In the genomic region with DNA sequence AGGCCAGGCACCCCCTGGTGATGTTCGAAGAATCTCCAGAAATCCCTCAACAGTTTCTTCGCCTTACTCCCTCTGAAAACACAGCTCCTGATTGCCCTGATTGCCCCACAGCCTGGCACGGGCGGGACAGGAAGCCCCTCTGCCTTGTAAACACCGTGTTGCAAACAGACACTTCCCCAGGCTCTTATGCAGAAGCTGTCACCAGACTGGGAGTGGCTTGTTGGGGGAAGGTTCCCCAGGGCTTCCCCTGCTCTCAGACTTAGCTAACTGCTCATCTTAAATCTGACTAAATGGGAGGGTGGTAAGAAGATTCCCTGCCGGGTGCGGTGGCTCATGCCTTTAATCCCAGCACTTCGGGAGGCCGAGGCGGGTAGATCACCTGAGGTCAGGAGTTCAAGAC, we compare ENCODE assay signal across 9 cellular contexts. TPM values are rescaled to one million over a fixed set of nuclear protein-coding genes. Genes with fewer than 3 reads are reported as not detected.
A peak's percentile ranks its signal among the peaks of the same experiment; 100 is the strongest.
DNase-seq lines count a peak whose midpoint lies in the region; FAIRE-seq and TF ChIP-seq lines count a peak whose summit lies in the region.
"Had no signal": no experiment of that assay in that cellular context is flagged by ENCODE, and none has a peak within 500 bp of the region (broad histone marks: within the 10 kb centered on the region; RNA-seq: fewer than 3 reads in every experiment).

No MANE protein-coding gene starts in this region.

- no peak for TF ChIP-seq EP300 in H1 (IDR thresholded peaks at IDR 0.05; ENCODE audit: borderline replicate concordance in 1 of 2, low read depth in 2 of 2, low read length in 2 of 2)

- no peak overlapping the region for H4K91ac ChIP-seq in H1 (replicated peaks; ENCODE audit: insufficient read length, low read length)

- H3K9ac ChIP-seq in H1 (replicated peaks in 1 of 4; ENCODE audit: extremely low read depth in 1 of 4, low read depth in 3 of 4, low read length in 3 of 4) (no peak overlapping the region), mammary epithelial cell (ENCODE audit: insufficient read depth, low read length) (no peak overlapping the region)

- H2BK5ac ChIP-seq in H1 (ENCODE audit: low read depth, low read length): no peak overlapping the region

- H3K27ac ChIP-seq in H1 (ENCODE audit: low read depth, low read length): no peak overlapping the region
- H3K27ac ChIP-seq in mammary epithelial cell (ENCODE audit: insufficient read depth, low read depth, low read length): no peak overlapping the region
- H3K27ac ChIP-seq: suprapubic skin had no signal

- H2BK12ac ChIP-seq in H1 (ENCODE audit: low read depth, low read length): no peak overlapping the region

- in situ Hi-C loops in mammary epithelial cell (cut with MboI; ENCODE audit: low sequenced_read_pairs in 2 of 2): no loop called here

- no peaks in the 10 kb centered on the region; a peak in 2 of 7 replicates for H3K4me1 ChIP-seq in H1 (replicated peaks in 1 of 4; ENCODE audit: control insufficient read depth in 3 of 4, insufficient read depth in 4 of 4, low read length in 3 of 4)
- no peaks in the 10 kb centered on the region for H3K4me1 ChIP-seq in mammary epithelial cell (ENCODE audit: insufficient read depth, low read length)

- H3K4me3 ChIP-seq in H1 (ENCODE audit: extremely low read depth in 1 of 4, insufficient read depth in 2 of 4, low read depth in 3 of 4, low read length in 4 of 4): no peak overlapping the region
- no peak overlapping the region for H3K4me3 ChIP-seq in mammary epithelial cell (replicated peaks in 1 of 3; ENCODE audit: insufficient read depth in 1 of 3, low read depth in 2 of 3, low read length in 3 of 3)
- H3K4me3 ChIP-seq: suprapubic skin had no signal

- H3K4me2 ChIP-seq in H1 (ENCODE audit: insufficient read depth in 1 of 2, low read depth in 2 of 2, low read length in 2 of 2): no peak overlapping the region
- H3K4me2 ChIP-seq in mammary epithelial cell (ENCODE audit: insufficient read depth, low read depth, low read length): no peak overlapping the region

- 75% methylated on average over 9 of the region's 10 CpGs; no CpG with 5 or more reads in 1 of the 2 experiments for WGBS in H1 (ENCODE audit: extremely low coverage in 1 of 2, insufficient coverage in 1 of 2, insufficient read length in 1 of 2, insufficient replicate concordance in 2 of 2, low coverage in 1 of 2, low lambda C conversion rate in 2 of 2, missing lambda C conversion rate in 1 of 2), 2 experiments
- 39% methylated on average over 5 of the region's 10 CpGs for WGBS in mammary epithelial cell (ENCODE audit: low coverage, missing lambda C conversion rate)

- H2AFZ ChIP-seq in H1 (ENCODE audit: low read length) (no peak overlapping the region), mammary epithelial cell (ENCODE audit: low read depth, low read length) (no peak overlapping the region)

- H3K23me2 ChIP-seq in H1 (ENCODE audit: low read depth, low read length): no peaks in the 10 kb centered on the region

- DNase-seq in stimulated activated CD4-positive, alpha-beta T cell treated with anti-CD3 and anti-CD28 coated beads, Interleukin-12 subunit alpha, Interleukin-12 subunit beta, amount 100 ng/mL, for 4 hours: peak; percentile 51
- no peak for DNase-seq in stimulated activated CD4-positive, alpha-beta T cell treated with anti-CD3 and anti-CD28 coated beads, Interleukin-2, amount 100 ng/mL, for 48 hours
- DNase-seq in activated CD4-positive, CD25-positive, alpha-beta regulatory T cell treated with anti-CD3 and anti-CD28 coated beads, Interleukin-2, amount 50 U/mL, for 16 hours (ENCODE audit: low read depth, low spot score): peak; percentile 55
- peak in 1 of 2 experiments; percentile 27 for DNase-seq in H1 (ENCODE audit: low read depth in 1 of 2, low spot score in 2 of 2)
- peak; percentile 73 for DNase-seq in stimulated activated CD4-positive, alpha-beta T cell treated with anti-CD3 and anti-CD28 coated beads, Interleukin-15, amount 100 ng/mL, for 24 hours
- no peak for DNase-seq in D721Med (ENCODE audit: insufficient read length, low spot score)
- no peak for DNase-seq in DMS153 treated with DMSO at 0.1 percent for 48 hours (lab: John Stamatoyannopoulos, UW; ENCODE audit: unreplicated experiment)
- DNase-seq in mammary epithelial cell: no peak

- no peak for TF ChIP-seq CTCF in H1 (IDR thresholded peaks at IDR 0.05; ENCODE audit: control extremely low read depth in 1 of 3, insufficient read depth in 1 of 3, low read depth in 1 of 3, low read length in 3 of 3)
- TF ChIP-seq CTCF in D721Med (IDR thresholded peaks at IDR 0.05; ENCODE audit: insufficient read depth, missing control alignments): no peak
- no peak for TF ChIP-seq CTCF in mammary epithelial cell (conservative IDR thresholded peaks at IDR 0.05 in 1 of 2, IDR thresholded peaks at IDR 0.05 in 1 of 2; ENCODE audit: extremely low read depth in 1 of 2, insufficient read depth in 1 of 2, low read depth in 1 of 2, low read length in 2 of 2)

- H2BK20ac ChIP-seq in H1 (ENCODE audit: low read length): no peak overlapping the region

- CTCF ChIA-PET in H1 (lab: Charles Lee; ENCODE audit: partially characterized antibody): interaction anchor here (1.2 to 2.2 kb wide), 3 partner anchors 10 to 65 kb away, joined by 3 to 12 read pairs (median 7); no protein-coding TSS in a partner anchor
- CTCF ChIA-PET in mammary epithelial cell (lab: Charles Lee; ENCODE audit: low non-redundant PET): no interaction called here

- intact Hi-C loops in mammary epithelial cell (cut with micrococcal nuclease): no loop called here

- H3K79me2 ChIP-seq in H1 (ENCODE audit: control insufficient read depth in 1 of 2, insufficient read depth in 2 of 2, low read length in 2 of 2): no peaks in the 10 kb centered on the region
- no peaks in the 10 kb centered on the region for H3K79me2 ChIP-seq in mammary epithelial cell (ENCODE audit: insufficient read depth, low read length)

- no peaks in the 10 kb centered on the region for H3K36me3 ChIP-seq in H1 (ENCODE audit: control insufficient read depth in 2 of 4, insufficient read depth in 4 of 4, low read length in 3 of 4)
- no peaks in the 10 kb centered on the region for H3K36me3 ChIP-seq in mammary epithelial cell (ENCODE audit: insufficient read depth, low read length)
- H3K36me3 ChIP-seq: suprapubic skin had no signal

- H3K79me1 ChIP-seq in H1 (ENCODE audit: low read depth, low read length): no peaks in the 10 kb centered on the region

- no peaks in the 10 kb centered on the region for H4K20me1 ChIP-seq in H1 (replicated peaks in 1 of 2; ENCODE audit: control insufficient read depth in 1 of 2, insufficient read depth in 2 of 2, low read length in 2 of 2)
- no peaks in the 10 kb centered on the region for H4K20me1 ChIP-seq in mammary epithelial cell (ENCODE audit: insufficient read depth, low read length)

- POLR2A ChIA-PET in H1 (lab: Charles Lee; ENCODE audit: partially characterized antibody): no interaction called here

- no peak overlapping the region for H3K4ac ChIP-seq in H1 (replicated peaks; ENCODE audit: insufficient read length, low read depth, low read length)

- H2BK15ac ChIP-seq in H1 (ENCODE audit: low read length): no peak overlapping the region

- H3K14ac ChIP-seq in H1 (ENCODE audit: insufficient read length): no peak overlapping the region

- H3K23ac ChIP-seq in H1 (ENCODE audit: insufficient read length): no peak overlapping the region

- 0 out of 2 replicates have a peak overlapping the region, but pooled peaks have one; percentile 83 for H4K8ac ChIP-seq in H1 (ENCODE audit: extremely low read depth, insufficient read depth, low read length)

- no peak overlapping the region for H3K18ac ChIP-seq in H1 (ENCODE audit: extremely low read depth, low read length)

- TF ChIP-seq POLR2A in H1 (IDR thresholded peaks at IDR 0.05; ENCODE audit: control extremely low read depth in 1 of 2, low read depth in 2 of 2, low read length in 2 of 2): no peak

- H3K56ac ChIP-seq in H1 (replicated peaks; ENCODE audit: insufficient read length, low read depth, low read length): no peak overlapping the region

- dilution Hi-C loops in mammary epithelial cell (cut with HindIII; ENCODE audit: low sequenced_read_pairs): loop anchor here (10.0 kb wide), 1 partner anchor 60 kb away; no protein-coding TSS in a partner anchor

- no TSS peak for BruUV-seq in mammary epithelial cell (replicated peaks; lab: Mats Ljungman, UMichigan)

- no peak overlapping the region for H2AK5ac ChIP-seq in H1 (ENCODE audit: low read depth, low read length)

- no peak overlapping the region for H2BK120ac ChIP-seq in H1 (replicated peaks; ENCODE audit: low read depth, low read length)

- no peak overlapping the region for H4K5ac ChIP-seq in H1 (ENCODE audit: insufficient read length, low read depth, low read length)

- TF ChIP-seq RAD21 in H1 (IDR thresholded peaks at IDR 0.05 in 1 of 2, conservative IDR thresholded peaks at IDR 0.05 in 1 of 2; ENCODE audit: low read depth in 2 of 2, low read length in 2 of 2): no peak

- H3K27me3 ChIP-seq in H1 (replicated peaks in 1 of 4; ENCODE audit: control insufficient read depth in 3 of 4, extremely low read depth in 1 of 4, insufficient read depth in 3 of 4, low read length in 3 of 4): no peaks in the 10 kb centered on the region
- H3K27me3 ChIP-seq in mammary epithelial cell (ENCODE audit: insufficient read depth, low read length): no peaks in the 10 kb centered on the region
- H3K27me3 ChIP-seq: suprapubic skin had no signal

- no peak for FAIRE-seq in H1 (lab: Jason Lieb, UNC)
- no peak for FAIRE-seq in D721Med (lab: Jason Lieb, UNC)

- no peaks in the 10 kb centered on the region for H3K9me3 ChIP-seq in H1 (ENCODE audit: insufficient read depth in 2 of 2, low read depth in 1 of 2, low read length in 1 of 2)
- no peaks in the 10 kb centered on the region for H3K9me3 ChIP-seq in mammary epithelial cell (replicated peaks; ENCODE audit: insufficient read depth, low read length)
- H3K9me3 ChIP-seq: suprapubic skin had no signal

TF ChIP-seq in H1, 55 proteins besides CTCF, POLR2A, EP300 and RAD21 (continues in another document):
- TF ChIP-seq SP2 (IDR thresholded peaks at IDR 0.05; ENCODE audit: low read length): no peak
- TF ChIP-seq SP1 (IDR thresholded peaks at IDR 0.05; ENCODE audit: low read depth, low read length): no peak
- no peak for TF ChIP-seq BCL11A (IDR thresholded peaks at IDR 0.05; ENCODE audit: low read depth in 2 of 2, low read length in 2 of 2)
- TF ChIP-seq TAF7 (optimal IDR thresholded peaks at IDR 0.05; ENCODE audit: borderline replicate concordance, low read depth, low read length): no peak

RNA-seq across cellular contexts. Expression of gene PIK3R5, which starts 11.2 kb away (rescaled TPM):
- 4.3 and 4.5 TPM in 2 replicates for total RNA-seq in H1 (2021; fragmentation: NEBNext Ultra II Directional; extraction: Animal tissue kit (Norgen Biotek cat#: 25700))
- polyA plus RNA-seq in H1 (2011; rRNA removed): 2.7 and 4.2 TPM in 2 replicates
- polyA plus RNA-seq in H1 (2011; cell fraction: cytosol; rRNA removed): 2.9 TPM
- polyA plus RNA-seq in H1 (2011; cell fraction: nucleus; rRNA removed): 6.8 TPM
- polyA plus RNA-seq in H1 (2012, experiment 1 of 2): 3.5 to 6.0 TPM (median 3.9 TPM) in 4 replicates
- 2.5 TPM for polyA plus RNA-seq in H1 (2012, experiment 2 of 2)
- 3.0 TPM for polyA plus RNA-seq in H1 (2013, experiment 1 of 2)
- 2.9 TPM for polyA plus RNA-seq in H1 (2013, experiment 2 of 2)
- 4.7 and 5.2 TPM in 2 replicates for polyA minus RNA-seq in H1 (2011; rRNA and poly(A)+ RNA removed)
- polyA minus RNA-seq in H1 (2011; cell fraction: cytosol; rRNA and poly(A)+ RNA removed): 4.8 TPM
- polyA minus RNA-seq in H1 (2011; cell fraction: nucleus; rRNA and poly(A)+ RNA removed): 6.2 TPM
- under 1 TPM in 1 of 2 donors, not detected in 1; 0.71 TPM for total RNA-seq in mammary epithelial cell
- polyA plus RNA-seq in mammary epithelial cell: 0.16 TPM
- 6.0 TPM for polyA minus RNA-seq in mammary epithelial cell

Comparison
In these comparisons a context has a peak if more than half of its experiments do, and no peak if none do; other contexts are left out.
1. DNase-seq: peak in stimulated activated CD4-positive, alpha-beta T cell treated with anti-CD3 and anti-CD28 coated beads, Interleukin-12 subunit alpha, Interleukin-12 subunit beta, amount 100 ng/mL, for 4 hours (single experiment), activated CD4-positive, CD25-positive, alpha-beta regulatory T cell treated with anti-CD3 and anti-CD28 coated beads, Interleukin-2, amount 50 U/mL, for 16 hours (single experiment) and stimulated activated CD4-positive, alpha-beta T cell treated with anti-CD3 and anti-CD28 coated beads, Interleukin-15, amount 100 ng/mL, for 24 hours (single experiment); none in stimulated activated CD4-positive, alpha-beta T cell treated with anti-CD3 and anti-CD28 coated beads, Interleukin-2, amount 100 ng/mL, for 48 hours (0 of 2), D721Med (single experiment), DMS153 treated with DMSO at 0.1 percent for 48 hours (single experiment) and mammary epithelial cell (single experiment).